ENCODE assay signal across 1 cellular context in genomic region chr3:19146685-19147650, GRCh38.
A peak's percentile ranks its signal among the peaks of the same experiment; 100 is the strongest.
TF ChIP-seq lines count a peak whose summit lies in the region.

No MANE protein-coding gene starts in this region.

TF ChIP-seq in HEK293, 187 proteins besides CTCF, POLR2A, EP300 and RAD21 (continued from another document and continues in another):
- TF ChIP-seq ZNF518A (tag by site-specific recombination; conservative IDR thresholded peaks at IDR 0.05; ENCODE audit: low read depth) (peak; percentile 66), REPIN1 (tag by site-specific recombination; IDR thresholded peaks at IDR 0.05; ENCODE audit: low read depth) (no peak), ZNF548 (tag by site-specific recombination; IDR thresholded peaks at IDR 0.05) (no peak), IKZF3 (tag by site-specific recombination; IDR thresholded peaks at IDR 0.05) (no peak), ZNF596 (tag by site-specific recombination; IDR thresholded peaks at IDR 0.05) (no peak), ZNF610 (tag by site-specific recombination; IDR thresholded peaks at IDR 0.05; ENCODE audit: borderline replicate concordance) (no peak), ZFP69B (tag by site-specific recombination; IDR thresholded peaks at IDR 0.05) (peak; percentile 76), ZNF529 (tag by site-specific recombination; IDR thresholded peaks at IDR 0.05; ENCODE audit: insufficient replicate concordance) (no peak), ZNF174 (tag by site-specific recombination; IDR thresholded peaks at IDR 0.05) (no peak), ZNF544 (tag by site-specific recombination; IDR thresholded peaks at IDR 0.05) (no peak), RBAK (tag by site-specific recombination; IDR thresholded peaks at IDR 0.05) (no peak), ZFP3 (tag by site-specific recombination; IDR thresholded peaks at IDR 0.05; ENCODE audit: low read depth) (no peak), KLF16 (tag by site-specific recombination; IDR thresholded peaks at IDR 0.05) (peak; percentile 9; the same call in 1 of the 2 replicates), SETDB1 (IDR thresholded peaks at IDR 0.05; ENCODE audit: insufficient read length, low read length) (no peak), WT1 (tag by site-specific recombination; IDR thresholded peaks at IDR 0.05) (0 out of 2 replicates have a peak, but pooled peaks have one; percentile 10), MYNN (tag by site-specific recombination; IDR thresholded peaks at IDR 0.05; ENCODE audit: borderline replicate concordance) (no peak), BCL11A (tag by site-specific recombination; IDR thresholded peaks at IDR 0.05; ENCODE audit: low read depth) (no peak), ZBTB11 (tag by site-specific recombination; conservative IDR thresholded peaks at IDR 0.05; ENCODE audit: low read depth) (0 out of 2 replicates have a peak, but pooled peaks have one; percentile 37), ZNF335 (tag by site-specific recombination; conservative IDR thresholded peaks at IDR 0.05) (peak; percentile 65), ZSCAN4 (tag by site-specific recombination; IDR thresholded peaks at IDR 0.05) (no peak), ZNF629 (tag by site-specific recombination; IDR thresholded peaks at IDR 0.05) (peak; percentile 83), ZNF184 (tag by site-specific recombination; IDR thresholded peaks at IDR 0.05) (no peak), ZNF239 (tag by site-specific recombination; IDR thresholded peaks at IDR 0.05) (no peak), GLIS2 (tag by site-specific recombination; IDR thresholded peaks at IDR 0.05) (peak; percentile 41; the same call in 1 of the 2 replicates), ZNF768 (tag by site-specific recombination; IDR thresholded peaks at IDR 0.05) (no peak), ZNF48 (tag by site-specific recombination; IDR thresholded peaks at IDR 0.05) (no peak), MEIS1 (CRISPR knock-in tag; IDR thresholded peaks at IDR 0.05; ENCODE audit: borderline replicate concordance) (no peak), ZNF423 (tag by site-specific recombination; IDR thresholded peaks at IDR 0.05) (no peak), ZNF202 (tag by site-specific recombination; IDR thresholded peaks at IDR 0.05; ENCODE audit: borderline replicate concordance) (no peak), ZBTB44 (tag by site-specific recombination; IDR thresholded peaks at IDR 0.05) (no peak), GFI1B (tag by site-specific recombination; IDR thresholded peaks at IDR 0.05) (no peak), SP7 (tag by site-specific recombination; IDR thresholded peaks at IDR 0.05) (0 out of 2 replicates have a peak, but pooled peaks have one; percentile 20), ZNF585B (tag by site-specific recombination; IDR thresholded peaks at IDR 0.05) (no peak), ELK4 (IDR thresholded peaks at IDR 0.05; ENCODE audit: borderline replicate concordance, low read depth, low read length) (no peak), ZNF211 (tag by site-specific recombination; IDR thresholded peaks at IDR 0.05; ENCODE audit: low read depth) (no peak), TSHZ1 (tag by site-specific recombination; IDR thresholded peaks at IDR 0.05; ENCODE audit: borderline replicate concordance) (no peak), ZNF16 (tag by site-specific recombination; IDR thresholded peaks at IDR 0.05; ENCODE audit: low read depth) (no peak), ZBTB21 (tag by site-specific recombination; IDR thresholded peaks at IDR 0.05) (peak; percentile 88), ZNF670 (tag by site-specific recombination; IDR thresholded peaks at IDR 0.05; ENCODE audit: low read depth) (no peak), ZNF10 (tag by site-specific recombination; IDR thresholded peaks at IDR 0.05) (no peak), ZNF394 (tag by site-specific recombination; IDR thresholded peaks at IDR 0.05; ENCODE audit: borderline replicate concordance) (no peak), BCL6B (tag by site-specific recombination; IDR thresholded peaks at IDR 0.05) (0 out of 2 replicates have a peak, but pooled peaks have one; percentile 28), ZNF777 (tag by site-specific recombination; IDR thresholded peaks at IDR 0.05; ENCODE audit: borderline replicate concordance) (no peak), ZNF530 (tag by site-specific recombination; IDR thresholded peaks at IDR 0.05; ENCODE audit: low read depth) (no peak), ZNF521 (tag by site-specific recombination; IDR thresholded peaks at IDR 0.05) (no peak), ZNF266 (tag by site-specific recombination; IDR thresholded peaks at IDR 0.05; ENCODE audit: low read depth) (no peak), HOXC10 (CRISPR knock-in tag; IDR thresholded peaks at IDR 0.05) (no peak), ZNF785 (tag by site-specific recombination; IDR thresholded peaks at IDR 0.05) (no peak), ZNF645 (tag by site-specific recombination; IDR thresholded peaks at IDR 0.05) (no peak)
